Comparison of ENCODE assay signal across 12 cellular contexts in genomic region chr11:116984186-116984585, GRCh38.
DNase-seq lines count a peak whose midpoint lies in the region; TF ChIP-seq lines count a peak whose summit lies in the region.
"Had no signal": no experiment of that assay in that cellular context is flagged by ENCODE, and none has a peak within 500 bp of the region (broad histone marks: within the 10 kb centered on the region; RNA-seq: fewer than 3 reads in every experiment).

No MANE protein-coding gene starts in this region.

- peak overlapping the region; percentile 53 to 84 (median 72) for H3K27ac ChIP-seq in sigmoid colon

- H3K9me3 ChIP-seq in sigmoid colon, result no peaks in the 10 kb centered on the region
- H3K9me3 ChIP-seq: thyroid gland had no signal

- WGBS in sigmoid colon, 2 donors, result 80 to 87% methylated on average over 4 of the region's 4 CpGs

- no peaks in the 10 kb centered on the region for H3K36me3 ChIP-seq in sigmoid colon
- no peaks in the 10 kb centered on the region for H3K36me3 ChIP-seq in H7 (replicated peaks; ENCODE audit: control insufficient read depth, insufficient read depth, low read length)
- H3K36me3 ChIP-seq: thyroid gland had no signal

- no peaks in the 10 kb centered on the region for H3K27me3 ChIP-seq in sigmoid colon
- H3K27me3 ChIP-seq in H7 (ENCODE audit: control insufficient read depth, insufficient read depth, low read length), result no peaks in the 10 kb centered on the region
- H3K27me3 ChIP-seq: thyroid gland had no signal

- TF ChIP-seq EP300 in sigmoid colon (IDR thresholded peaks at IDR 0.05), result no peak

- TF ChIP-seq CTCF in sigmoid colon (IDR thresholded peaks at IDR 0.05), result no peak

- DNase-seq in COLO829 (ENCODE audit: low spot score), result peak; percentile 59
- DNase-seq in MV-4-11 (lab: John Stamatoyannopoulos, UW), result peak; percentile 27
- DNase-seq in epidermal melanocyte (ENCODE audit: insufficient read length, low spot score), result peak; percentile 20
- no peak for DNase-seq in sigmoid colon
- no peak for DNase-seq in HUDEP-2 (lab: John Stamatoyannopoulos, UW; ENCODE audit: unreplicated experiment in 76 of 76)
- DNase-seq in H7, result no peak
- no peak for DNase-seq in T-helper 9 cell
- no peak for DNase-seq in stimulated activated CD4-positive, alpha-beta T cell treated with anti-CD3 and anti-CD28 coated beads, Interleukin-1b, Interleukin-23, amount 100 ng/mL, for 48 hours
- DNase-seq: activated CD4-positive, alpha-beta T cell treated with anti-CD3 and anti-CD28 coated beads, Interleukin-2, amount 10 ng/mL, durations not matched to agents 7 days and 5 days; NCI-H2029 had no signal

- intact Hi-C loops in sigmoid colon (cut with DNase I), result no loop called here

- H3K4me3 ChIP-seq in sigmoid colon (no peak overlapping the region), H7 (ENCODE audit: insufficient read depth, low read depth, low read length) (no peak overlapping the region)
- H3K4me3 ChIP-seq: GM23338, thyroid gland had no signal

- H3K4me1 ChIP-seq in sigmoid colon, result peaks cover 0 to 82% (median 63%) of the 10 kb centered on the region in 4 donors

- TF ChIP-seq POLR2A in sigmoid colon (IDR thresholded peaks at IDR 0.05), result no peak

Comparison
In these comparisons a context has a peak if more than half of its experiments do, and no peak if none do; other contexts are left out.
1. DNase-seq: peak in COLO829 (single experiment), MV-4-11 (single experiment) and epidermal melanocyte (single experiment); none in sigmoid colon (single experiment), HUDEP-2 (0 of 76), H7 (single experiment), T-helper 9 cell (single experiment) and stimulated activated CD4-positive, alpha-beta T cell treated with anti-CD3 and anti-CD28 coated beads, Interleukin-1b, Interleukin-23, amount 100 ng/mL, for 48 hours (single experiment).